ENCODE assay signal across 16 cellular contexts in the genomic region with DNA sequence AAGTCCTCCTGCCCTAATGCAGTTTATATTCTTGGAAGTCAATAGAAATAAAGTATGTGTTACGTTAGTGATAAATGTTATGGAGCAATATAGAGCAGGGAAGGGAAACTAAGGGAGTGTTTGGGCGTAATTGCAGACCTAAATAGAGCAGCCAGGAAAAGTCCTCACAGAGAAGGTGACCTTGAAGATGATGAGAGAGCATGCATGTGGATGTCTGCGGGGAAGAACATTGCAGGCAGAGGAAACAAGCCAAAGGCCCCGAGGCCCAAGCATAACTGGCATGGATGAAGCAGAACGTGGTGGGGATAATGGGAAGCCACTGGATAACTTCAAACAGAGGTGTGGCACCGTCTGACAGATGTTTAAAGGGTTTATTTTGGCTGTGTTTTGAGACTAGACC.
"Had no signal": no experiment of that assay in that cellular context is flagged by ENCODE, and none has a peak within 500 bp of the region (broad histone marks: within the 10 kb centered on the region; RNA-seq: fewer than 3 reads in every experiment).

No MANE protein-coding gene starts in this region.

- H3K27ac ChIP-seq: body of pancreas, esophagus muscularis mucosa, left lung, prostate gland, sigmoid colon, suprapubic skin had no signal

- H3K4me3 ChIP-seq: body of pancreas, esophagus muscularis mucosa, left lung, prostate gland, sigmoid colon, suprapubic skin, upper lobe of left lung had no signal

- ATAC-seq: activated CD8-positive, alpha-beta memory T cell treated with anti-CD3 and anti-CD28 coated beads, Interleukin-2, amount 10 ng/mL, durations not matched to agents 7 days and 5 days; body of pancreas; left lung; stimulated activated naive CD8-positive, alpha-beta T cell treated with anti-CD3 and anti-CD28 coated beads, Interleukin-15, Interleukin-2, amounts not matched to agents 100 U/mL and 50 U/mL, for 24 hours had no signal

- H3K9me3 ChIP-seq: body of pancreas, esophagus muscularis mucosa, left lung, prostate gland, sigmoid colon, suprapubic skin, upper lobe of left lung had no signal

- H3K9me3 Mint-ChIP-seq: T-helper 2 cell treated with Interferon-gamma antibody and Interleukin-4, amounts not matched to agents 5 μg/mL and 100 μg/mL, for 36 hours had no signal

- H3K4me3 Mint-ChIP-seq: activated CD8-positive, alpha-beta memory T cell treated with anti-CD3 and anti-CD28 coated beads, Interleukin-2, amount 10 ng/mL, durations not matched to agents 7 days and 5 days; activated T-helper 1 cell treated with anti-CD3 and anti-CD28 coated beads, Interleukin-12 subunit alpha, Interleukin-12 subunit beta, Interleukin-2, Interleukin-4 antibody, amounts not matched to agents 30 ng/mL and 10 ng/mL and 1 ng/mL, durations not matched to agents 14 hours and 24 hours and 36 hours; T-helper 2 cell treated with Interferon-gamma antibody and Interleukin-4, amounts not matched to agents 5 μg/mL and 100 μg/mL, for 36 hours had no signal

- H3K36me3 ChIP-seq: esophagus muscularis mucosa, left lung, prostate gland, sigmoid colon, suprapubic skin, upper lobe of left lung had no signal

- H3K27me3 Mint-ChIP-seq: activated CD8-positive, alpha-beta memory T cell treated with anti-CD3 and anti-CD28 coated beads, Interleukin-2, amount 10 ng/mL, durations not matched to agents 7 days and 5 days had no signal

- H3K27me3 ChIP-seq: body of pancreas, esophagus muscularis mucosa, left lung, sigmoid colon, suprapubic skin, upper lobe of left lung had no signal

- H3K27ac Mint-ChIP-seq: activated CD8-positive, alpha-beta memory T cell treated with anti-CD3 and anti-CD28 coated beads, Interleukin-2, amount 10 ng/mL, durations not matched to agents 7 days and 5 days; activated T-helper 1 cell treated with anti-CD3 and anti-CD28 coated beads, Interleukin-12 subunit alpha, Interleukin-12 subunit beta, Interleukin-2, Interleukin-4 antibody, amounts not matched to agents 30 ng/mL and 10 ng/mL and 1 ng/mL, durations not matched to agents 14 hours and 24 hours and 36 hours; T-helper 2 cell treated with Interferon-gamma antibody and Interleukin-4, amounts not matched to agents 5 μg/mL and 100 μg/mL, for 36 hours had no signal

- DNase-seq: activated CD4-positive, alpha-beta T cell treated with anti-CD3 and anti-CD28 coated beads, Interleukin-2, amount 50 U/mL, for 48 hours; activated CD4-positive, CD25-positive, alpha-beta regulatory T cell treated with anti-CD3 and anti-CD28 coated beads, Interleukin-2, amount 50 U/mL, for 72 hours; activated CD8-positive, alpha-beta memory T cell treated with anti-CD3 and anti-CD28 coated beads, Interleukin-2, amount 10 ng/mL, durations not matched to agents 7 days and 5 days; activated naive CD4-positive, alpha-beta T cell treated with Interleukin-2 at 50 U/mL for 16 hours; body of pancreas; left lung; nucleus accumbens; sigmoid colon; stimulated activated CD4-positive, alpha-beta T cell treated with anti-CD3 and anti-CD28 coated beads, Interleukin-2, amount 100 ng/mL, for 48 hours; stimulated activated naive CD8-positive, alpha-beta T cell treated with anti-CD3 and anti-CD28 coated beads, Interleukin-15, Interleukin-2, amounts not matched to agents 100 U/mL and 50 U/mL, for 24 hours; upper lobe of left lung had no signal
